In genomic region chr18:57975805-57976204, GRCh38 we compare ENCODE assay signal across 20 cellular contexts.
DNase-seq lines count a peak whose midpoint lies in the region; ATAC-seq, FAIRE-seq and TF ChIP-seq lines count a peak whose summit lies in the region.
"Had no signal": no experiment of that assay in that cellular context is flagged by ENCODE, and none has a peak within 500 bp of the region (broad histone marks: within the 10 kb centered on the region; RNA-seq: fewer than 3 reads in every experiment).

No MANE protein-coding gene starts in this region.

- no peaks in the 10 kb centered on the region for H4K20me1 ChIP-seq in K562 (replicated peaks; ENCODE audit: control insufficient read depth, insufficient read depth, low read length)

- no peaks in the 10 kb centered on the region for H3K27me3 ChIP-seq in K562 (ENCODE audit: control insufficient read depth in 2 of 2, insufficient read depth in 2 of 2, low read length in 2 of 2)
- H3K27me3 ChIP-seq in aorta (ENCODE audit: control insufficient read depth in 1 of 2, insufficient read depth in 2 of 2, low read length in 1 of 2): no peaks in the 10 kb centered on the region
- H3K27me3 ChIP-seq: MG63, SJSA1, thyroid gland had no signal

- H3K36me3 Mint-ChIP-seq in natural killer cell: no peaks in the 10 kb centered on the region

- intact Hi-C loops in K562 (cut with micrococcal nuclease) (no loop called here), natural killer cell (cut with micrococcal nuclease) (no loop called here), aorta (cut with DNase I) (no loop called here)

- CTCF ChIA-PET in K562 (lab: Yijun Ruan, JAX; ENCODE audit: low intra/inter-chr PET ratio): no interaction called here

- peaks cover 5 to 15% of the 10 kb centered on the region in 2 donors for H3K4me1 Mint-ChIP-seq in natural killer cell

- BruUV-seq in K562 (replicated peaks; lab: Mats Ljungman, UMichigan): no TSS peak

- H3K36me3 ChIP-seq in K562 (ENCODE audit: control insufficient read depth, insufficient read depth, low read length) (no peaks in the 10 kb centered on the region), aorta (ENCODE audit: control insufficient read depth in 1 of 2, insufficient read depth in 2 of 2, low read length in 1 of 2) (no peaks in the 10 kb centered on the region)
- H3K36me3 ChIP-seq: MG63, SJSA1, thyroid gland had no signal

- in situ Hi-C loops in K562 (cut with MboI): no loop called here

- H2AFZ ChIP-seq in K562 (ENCODE audit: low read depth, low read length): peak overlapping the region; percentile 56; the same call in 1 of the 2 replicates

- TF ChIP-seq POLR2A in K562 (conservative IDR thresholded peaks at IDR 0.05): no peak

- no peaks in the 10 kb centered on the region for H3K4me1 ChIP-seq in K562 (replicated peaks in 1 of 2; ENCODE audit: control insufficient read depth in 2 of 2, insufficient read depth in 2 of 2, low read length in 2 of 2)
- no peaks in the 10 kb centered on the region for H3K4me1 ChIP-seq in aorta (ENCODE audit: control insufficient read depth in 1 of 2, insufficient read depth in 2 of 2, low read length in 2 of 2)

- H3K9me3 ChIP-seq in K562 (replicated peaks; ENCODE audit: control insufficient read depth, insufficient read depth, low read depth, low read length) (no peaks in the 10 kb centered on the region), aorta (ENCODE audit: control insufficient read depth, low read length) (no peaks in the 10 kb centered on the region)
- H3K9me3 ChIP-seq: MG63, SJSA1, thyroid gland had no signal

- H3K9ac ChIP-seq in K562 (ENCODE audit: insufficient read depth in 1 of 2, low read depth in 2 of 2, low read length in 2 of 2): no peak overlapping the region

- no peak overlapping the region for H3K27ac Mint-ChIP-seq in natural killer cell
- H3K27ac Mint-ChIP-seq: dendritic cell treated with granulocyte-macrophage colony-stimulating factor and Interleukin-4, amounts not matched to agents 40 ng/mL and 50 ng/mL, for 4 days had no signal

- H3K27me3 Mint-ChIP-seq in natural killer cell (ENCODE audit: low read depth in 2 of 2): peaks cover 0 to 6% of the 10 kb centered on the region in 2 donors

- DNase-seq in CD1c-positive myeloid dendritic cell (ENCODE audit: extremely low spot score) (peak; percentile 5), K562 (ENCODE audit: extremely low read depth in 1 of 4, low spot score in 3 of 4) (no peak), natural killer cell (no peak), D341Med (ENCODE audit: low spot score) (no peak), aorta (no peak), D721Med (ENCODE audit: insufficient read length, low spot score) (no peak)
- DNase-seq: activated CD8-positive, alpha-beta memory T cell treated with anti-CD3 and anti-CD28 coated beads for 24 hours; activated effector memory CD4-positive, alpha-beta T cell treated with Interleukin-2 at 50 U/mL for 16 hours; DMS79; left ventricle myocardium superior; MG63; NCI-H2227 treated with DMSO at 0.1 percent for 48 hours; thyroid gland had no signal

- TF ChIP-seq EP300 in K562 (IDR thresholded peaks at IDR 0.05; ENCODE audit: low read length): no peak

- FAIRE-seq in K562 (lab: Jason Lieb, UNC): no peak
- FAIRE-seq in D721Med (lab: Jason Lieb, UNC): no peak
- FAIRE-seq: astrocyte, H54, TTC549 had no signal

- no peaks in the 10 kb centered on the region for H3K79me2 ChIP-seq in K562 (ENCODE audit: control insufficient read depth, insufficient read depth, low read length)

- no peak overlapping the region for H3K4me2 ChIP-seq in K562 (ENCODE audit: insufficient read depth, low read length)

- no peaks in the 10 kb centered on the region for H3K9me1 ChIP-seq in K562 (ENCODE audit: control insufficient read depth, insufficient read depth, low read length)

- WGBS in K562 (ENCODE audit: insufficient coverage, low coverage, missing lambda C conversion rate): 6% methylated on average over 2 of the region's 2 CpGs
- WGBS in aorta, 2 donors: 56 to 62% methylated on average over 2 of the region's 2 CpGs

- H3K27ac ChIP-seq in K562 (ENCODE audit: extremely low read depth, low read depth, low read length) (no peak overlapping the region), aorta (ENCODE audit: low read depth in 1 of 2, low read length in 2 of 2) (no peak overlapping the region)
- H3K27ac ChIP-seq: SJSA1, thyroid gland had no signal

- no peaks in the 10 kb centered on the region for H3K9me3 Mint-ChIP-seq in natural killer cell
- H3K9me3 Mint-ChIP-seq: dendritic cell treated with granulocyte-macrophage colony-stimulating factor and Interleukin-4, amounts not matched to agents 40 ng/mL and 50 ng/mL, for 4 days had no signal

- peak; percentile 21 for ATAC-seq in GM21447 (IDR thresholded peaks at IDR 0.05; ENCODE audit: unreplicated experiment)
- no peak for ATAC-seq in K562
- no peak for ATAC-seq in natural killer cell
- ATAC-seq in GM18520 (IDR thresholded peaks at IDR 0.05; ENCODE audit: unreplicated experiment): no peak
- ATAC-seq in aorta (ENCODE audit: low FRiP score): no peak
- ATAC-seq: left ventricle myocardium superior had no signal

- POLR2A ChIA-PET in K562 (lab: Yijun Ruan, JAX): interaction anchor here (1.4 kb wide), 1 partner anchor 15 kb away, joined by 3 read pairs; no protein-coding TSS in a partner anchor

- peak overlapping the region; percentile 52 for H3K4me3 Mint-ChIP-seq in natural killer cell
- H3K4me3 Mint-ChIP-seq: dendritic cell treated with granulocyte-macrophage colony-stimulating factor and Interleukin-4, amounts not matched to agents 40 ng/mL and 50 ng/mL, for 4 days had no signal

- TF ChIP-seq CTCF in K562 (IDR thresholded peaks at IDR 0.05 in 2 of 3, conservative IDR thresholded peaks at IDR 0.05 in 1 of 3; ENCODE audit: insufficient read depth in 2 of 3, low read depth in 1 of 3, low read length in 3 of 3) (no peak), natural killer cell (IDR thresholded peaks at IDR 0.05) (no peak), D721Med (IDR thresholded peaks at IDR 0.05; ENCODE audit: insufficient read depth, missing control alignments) (no peak)

- no peak for TF ChIP-seq RAD21 in K562 (CRISPR knock-in tag; conservative IDR thresholded peaks at IDR 0.05 in 1 of 2, IDR thresholded peaks at IDR 0.05 in 1 of 2)

- H3K4me3 ChIP-seq in K562: no peak overlapping the region
- H3K4me3 ChIP-seq in aorta (ENCODE audit: low read length in 2 of 2): no peak overlapping the region
- H3K4me3 ChIP-seq: MG63, SJSA1, thyroid gland had no signal

TF ChIP-seq in K562, 482 proteins besides CTCF, POLR2A, EP300 and RAD21 (continues in another document):
- TF ChIP-seq FOXP4 (CRISPR knock-in tag; IDR thresholded peaks at IDR 0.05; ENCODE audit: borderline replicate concordance): no peak
- no peak for TF ChIP-seq BHLHE40 (IDR thresholded peaks at IDR 0.05; ENCODE audit: low read length)
- no peak for TF ChIP-seq NBN (IDR thresholded peaks at IDR 0.05; ENCODE audit: low read depth)
- TF ChIP-seq CREM (IDR thresholded peaks at IDR 0.05; ENCODE audit: low read depth): no peak
- TF ChIP-seq ZNF232 (CRISPR knock-in tag; IDR thresholded peaks at IDR 0.05): no peak
- TF ChIP-seq TCF7 (IDR thresholded peaks at IDR 0.05; ENCODE audit: borderline replicate concordance): no peak
- no peak for TF ChIP-seq UBTF (IDR thresholded peaks at IDR 0.05; ENCODE audit: borderline replicate concordance in 1 of 2, low read depth in 2 of 2, low read length in 2 of 2)
- TF ChIP-seq TCF3 (CRISPR knock-in tag; IDR thresholded peaks at IDR 0.05): no peak
- TF ChIP-seq PHF8 (IDR thresholded peaks at IDR 0.05; ENCODE audit: borderline replicate concordance, low read length): no peak
- no peak for TF ChIP-seq RBM14 (IDR thresholded peaks at IDR 0.05; ENCODE audit: borderline replicate concordance, insufficient read depth, low read depth, low read length)
- TF ChIP-seq SMAD4 (CRISPR knock-in tag; conservative IDR thresholded peaks at IDR 0.05): no peak
- no peak for TF ChIP-seq LARP7 (IDR thresholded peaks at IDR 0.05)
- no peak for TF ChIP-seq STAG1 (CRISPR knock-in tag; IDR thresholded peaks at IDR 0.05; ENCODE audit: borderline replicate concordance)
- TF ChIP-seq SP2 (IDR thresholded peaks at IDR 0.05; ENCODE audit: extremely low read depth, low read depth, low read length, poor library complexity, severe bottlenecking): no peak
